Comparison of ENCODE assay signal across 26 cellular contexts in the genomic region with DNA sequence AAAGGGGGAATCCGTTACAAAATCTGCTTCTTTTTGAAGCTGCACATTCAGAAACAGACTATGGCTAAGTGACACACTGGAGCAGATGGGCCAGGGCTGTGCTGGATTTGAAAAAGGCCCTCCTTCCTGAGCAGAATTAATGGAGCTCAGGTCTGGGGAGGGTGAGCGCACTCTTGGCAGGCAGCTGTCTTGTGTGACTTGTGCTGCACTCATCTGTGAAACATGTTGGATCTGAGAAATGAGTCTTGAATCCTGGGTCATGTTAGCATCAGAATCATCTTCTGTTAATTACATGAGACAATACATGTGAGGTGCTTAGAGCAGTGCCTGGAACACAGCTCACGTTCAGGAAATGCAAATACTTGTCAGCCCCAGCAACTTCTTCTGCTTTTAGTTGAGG.
DNase-seq lines count a peak whose midpoint lies in the region; ATAC-seq and TF ChIP-seq lines count a peak whose summit lies in the region.
"Had no signal": no experiment of that assay in that cellular context is flagged by ENCODE, and none has a peak within 500 bp of the region (broad histone marks: within the 10 kb centered on the region; RNA-seq: fewer than 3 reads in every experiment).

No MANE protein-coding gene starts in this region.

- no peaks in the 10 kb centered on the region for H3K79me2 ChIP-seq in osteoblast (ENCODE audit: insufficient read depth, low read length)
- H3K79me2 ChIP-seq: hepatocyte had no signal

- H4K20me1 ChIP-seq in osteoblast (ENCODE audit: insufficient read depth, low read length): no peaks in the 10 kb centered on the region

- peaks cover 27% of the 10 kb centered on the region for H3K36me3 ChIP-seq in MG63
- H3K36me3 ChIP-seq in osteoblast (ENCODE audit: insufficient read depth, low read length): no peaks in the 10 kb centered on the region
- H3K36me3 ChIP-seq: BE2C, thyroid gland had no signal

- H3K27me3 ChIP-seq in MG63: no peaks in the 10 kb centered on the region
- no peaks in the 10 kb centered on the region for H3K27me3 ChIP-seq in osteoblast (ENCODE audit: insufficient read depth, low read length)
- H3K27me3 ChIP-seq: BE2C, hepatocyte, thyroid gland had no signal

- DNase-seq in Ammon's horn (ENCODE audit: low spot score): peak; percentile 4
- peak; percentile 28 for DNase-seq in MG63
- peak; percentile 25 for DNase-seq in choroid plexus epithelial cell (ENCODE audit: low read depth)
- no peak for DNase-seq in osteoblast (ENCODE audit: insufficient read length, low spot score, missing footprints)
- DNase-seq in globus pallidus (ENCODE audit: low spot score): no peak
- DNase-seq in T1000 (lab: John Stamatoyannopoulos, UW): no peak
- DNase-seq in putamen (ENCODE audit: low spot score): no peak
- DNase-seq: activated CD4-positive, alpha-beta T cell treated with anti-CD3 and anti-CD28 coated beads, Interleukin-2, amount 50 U/mL, for 4 hours; activated naive CD4-positive, alpha-beta T cell treated with anti-CD3 and anti-CD28 coated beads, Interleukin-2, amount 10 ng/mL, durations not matched to agents 7 days and 5 days; amniotic stem cell; BE2C; effector memory CD8-positive, alpha-beta T cell; erythroblast; GOT3; KBM-7; mesendoderm; NCI-H1436; NCI-H2081 treated with DMSO at 0.1 percent for 48 hours; NCI-H446; NCI-H774; psoas muscle; thyroid gland had no signal

- H3K4me1 ChIP-seq in osteoblast (ENCODE audit: insufficient read depth, low read length): peaks cover 26% of the 10 kb centered on the region
- H3K4me1 ChIP-seq: BE2C had no signal

- no peak overlapping the region for H2AFZ ChIP-seq in osteoblast (ENCODE audit: low read length)
- H2AFZ ChIP-seq: hepatocyte had no signal

- ATAC-seq in GM18505 (IDR thresholded peaks at IDR 0.05; ENCODE audit: unreplicated experiment): no peak
- ATAC-seq: A549; effector memory CD8-positive, alpha-beta T cell; psoas muscle had no signal

- no peak for TF ChIP-seq POLR2A in GM18505 (IDR thresholded peaks at IDR 0.05; ENCODE audit: borderline replicate concordance, extremely low read depth, insufficient read depth, insufficient read length)

- TF ChIP-seq CTCF in choroid plexus epithelial cell (conservative IDR thresholded peaks at IDR 0.05; ENCODE audit: low read depth, low read length) (no peak), osteoblast (IDR thresholded peaks at IDR 0.05; ENCODE audit: extremely low read depth, low read depth, low read length) (no peak)

- H3K27ac ChIP-seq in osteoblast (ENCODE audit: low read depth, low read length): peak overlapping the region; percentile 55
- H3K27ac ChIP-seq: A549, hepatocyte, psoas muscle, thyroid gland had no signal

- H3K4me3 ChIP-seq in MG63: no peak overlapping the region
- no peak overlapping the region for H3K4me3 ChIP-seq in choroid plexus epithelial cell (ENCODE audit: low read depth, low read length)
- H3K4me3 ChIP-seq in osteoblast (ENCODE audit: insufficient read depth, low read length): no peak overlapping the region
- H3K4me3 ChIP-seq: A549, coronary artery, hepatocyte, psoas muscle, thyroid gland had no signal

- H3K9me3 ChIP-seq in MG63: no peaks in the 10 kb centered on the region; the same call in 1 of the 2 replicates
- no peaks in the 10 kb centered on the region for H3K9me3 ChIP-seq in osteoblast (ENCODE audit: low read depth, low read length)
- H3K9me3 ChIP-seq: A549, BE2C, psoas muscle, thyroid gland had no signal

- no peak overlapping the region for H3K4me2 ChIP-seq in osteoblast (ENCODE audit: insufficient read depth, low read length)
- H3K4me2 ChIP-seq: A549, hepatocyte had no signal

Comparison
In these comparisons a context has a peak if more than half of its experiments do, and no peak if none do; other contexts are left out.
1. DNase-seq: peak in Ammon's horn (single experiment), MG63 (single experiment) and choroid plexus epithelial cell (single experiment); none in osteoblast (single experiment), globus pallidus (single experiment), T1000 (single experiment) and putamen (single experiment).